Comparison of ENCODE assay signal across 11 cellular contexts in genomic region chr1:91791691-91792392, GRCh38.
DNase-seq lines count a peak whose midpoint lies in the region; ATAC-seq and TF ChIP-seq lines count a peak whose summit lies in the region.
"Had no signal": no experiment of that assay in that cellular context is flagged by ENCODE, and none has a peak within 500 bp of the region (broad histone marks: within the 10 kb centered on the region; RNA-seq: fewer than 3 reads in every experiment).

No MANE protein-coding gene starts in this region.

- H3K27me3 ChIP-seq in SJCRH30 (no peaks in the 10 kb centered on the region), spleen (replicated peaks in 1 of 7) (no peaks in the 10 kb centered on the region)

- 41 to 51% (median 45%) methylated on average over 7 of the region's 7 CpGs for WGBS in spleen, 5 donors

- peaks cover 36% of the 10 kb centered on the region for H3K4me1 ChIP-seq in SJCRH30
- peaks cover 10 to 87% (median 51%) of the 10 kb centered on the region in 6 donors for H3K4me1 ChIP-seq in spleen

- ATAC-seq in GM18519 (IDR thresholded peaks at IDR 0.05; ENCODE audit: low FRiP score, unreplicated experiment): no peak
- no peak for ATAC-seq in HG03045 (IDR thresholded peaks at IDR 0.05; ENCODE audit: unreplicated experiment)
- no peak for ATAC-seq in HG02642 (IDR thresholded peaks at IDR 0.05; ENCODE audit: poor library complexity, unreplicated experiment)
- ATAC-seq: A549 had no signal

- H3K4me3 ChIP-seq in SJCRH30 (no peak overlapping the region), spleen (no peak overlapping the region)
- H3K4me3 ChIP-seq: A549, PC-9 had no signal

- DNase-seq in NCI-H524 (lab: John Stamatoyannopoulos, UW): peak; percentile 35 to 70
- DNase-seq in NCI-H524 treated with DMSO at 0.1 percent for 48 hours (lab: John Stamatoyannopoulos, UW): no peak
- peak; percentile 43 to 65 for DNase-seq in SJCRH30
- peak; percentile 49 for DNase-seq in fibroblast of peridontal ligament (ENCODE audit: extremely low read depth)
- DNase-seq in spleen: no peak
- DNase-seq: nephron progenitor cell had no signal

- H3K27ac ChIP-seq in SJCRH30: peak overlapping the region; percentile 63
- H3K27ac ChIP-seq in spleen: peak overlapping the region in 7 of 8 donors; percentile 47 to 89 (median 74)
- H3K27ac ChIP-seq: PC-9 had no signal

- H3K36me3 ChIP-seq in SJCRH30: no peaks in the 10 kb centered on the region
- peaks cover 0 to 12% (median 4%) of the 10 kb centered on the region in 6 donors for H3K36me3 ChIP-seq in spleen

- TF ChIP-seq POLR2A in spleen (IDR thresholded peaks at IDR 0.05): no peak

- 0 out of 2 replicates have a peak, but pooled peaks cover 3% of the 10 kb centered on the region for H3K9me3 ChIP-seq in SJCRH30 (replicated peaks)
- H3K9me3 ChIP-seq in spleen: no peaks in the 10 kb centered on the region
- H3K9me3 ChIP-seq: A549 had no signal

- intact Hi-C loops in spleen (cut with DNase I; ENCODE audit: low total_unique reads): no loop called here

- no peak for TF ChIP-seq CTCF in spleen (IDR thresholded peaks at IDR 0.05 in 8 of 11, conservative IDR thresholded peaks at IDR 0.05 in 3 of 11)

Comparison
In these comparisons a context has a peak if more than half of its experiments do, and no peak if none do; other contexts are left out.
1. DNase-seq: peak in NCI-H524 (2 of 2), SJCRH30 (2 of 2) and fibroblast of peridontal ligament (single experiment); none in NCI-H524 treated with DMSO at 0.1 percent for 48 hours (single experiment) and spleen (single experiment).